In the genomic region with DNA sequence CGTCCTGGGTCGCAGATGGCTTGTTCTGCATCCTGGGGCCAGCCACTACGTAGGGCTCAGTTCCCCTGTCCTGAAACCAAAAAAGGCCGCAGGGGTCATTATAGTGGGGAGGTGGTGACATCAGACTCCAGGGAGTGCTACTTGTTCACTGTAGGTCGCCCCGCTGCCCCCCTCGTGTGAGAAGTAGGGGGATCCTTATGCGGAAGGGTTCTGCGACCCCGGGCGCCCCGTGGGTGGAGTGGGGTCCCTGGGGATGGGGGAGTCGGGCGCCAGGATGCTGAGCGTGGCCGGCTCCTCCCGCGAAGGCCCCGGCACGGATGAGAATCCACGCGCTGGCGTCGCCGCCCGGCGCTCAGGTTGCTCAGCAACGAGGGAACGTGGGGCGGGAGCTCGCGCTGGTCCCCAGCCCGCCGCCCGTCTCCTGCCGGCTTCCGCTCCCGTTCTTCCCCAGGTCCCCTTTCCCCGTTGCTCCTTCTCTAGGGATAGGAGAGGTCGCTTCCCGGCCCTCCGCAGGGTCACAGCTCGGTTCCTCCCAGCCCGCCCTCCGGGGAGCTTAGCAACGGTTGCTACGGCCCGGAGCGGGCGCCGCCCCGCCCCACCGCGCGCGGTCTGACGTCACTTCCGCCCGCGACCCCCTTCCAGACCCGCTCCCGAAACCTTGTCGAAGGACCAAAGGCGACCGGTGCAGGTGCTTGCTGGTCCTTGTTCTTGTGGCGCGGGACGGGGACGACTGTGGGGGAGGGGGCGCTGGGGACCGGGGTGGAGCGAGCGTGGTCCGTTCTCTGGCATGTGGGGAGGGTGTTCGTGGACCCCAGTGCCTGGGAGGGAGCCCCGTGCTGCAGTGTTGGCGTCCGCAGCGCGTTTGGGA, we compare ENCODE assay signal across 8 cellular contexts. TPM values are rescaled to one million over a fixed set of nuclear protein-coding genes. Genes with fewer than 3 reads are reported as not detected.
DNase-seq lines count a peak whose midpoint lies in the region; ATAC-seq and TF ChIP-seq lines count a peak whose summit lies in the region.

TSS of gene NAT14 (plus strand) at position 618 of the 868 bp plus-strand sequence. CDS start 521 bp downstream, outside the sequence.

- H3K9me3 Mint-ChIP-seq in activated T-helper 1 cell treated with anti-CD3 and anti-CD28 coated beads, Interleukin-12 subunit alpha, Interleukin-12 subunit beta, Interleukin-2, Interleukin-4 antibody, amounts not matched to agents 30 ng/mL and 10 ng/mL and 1 ng/mL, durations not matched to agents 14 hours and 24 hours and 36 hours, result no peaks in the 10 kb centered on the region
- no peaks in the 10 kb centered on the region for H3K9me3 Mint-ChIP-seq in natural killer cell treated with Interleukin-12 subunit alpha and Interleukin-12 subunit beta and Interleukin-15 and Interleukin-18, amount 100 ng/mL, for 72 hours

- no peaks in the 10 kb centered on the region for H3K27me3 ChIP-seq in fibroblast of lung (ENCODE audit: control insufficient read depth, insufficient read depth, low read length)

- H3K27ac Mint-ChIP-seq in activated T-helper 1 cell treated with anti-CD3 and anti-CD28 coated beads, Interleukin-12 subunit alpha, Interleukin-12 subunit beta, Interleukin-2, Interleukin-4 antibody, amounts not matched to agents 30 ng/mL and 10 ng/mL and 1 ng/mL, durations not matched to agents 14 hours and 24 hours and 36 hours, result peak within 1 kb of the TSS; percentile 55
- no peak within 1 kb of the TSS for H3K27ac Mint-ChIP-seq in natural killer cell treated with Interleukin-12 subunit alpha and Interleukin-12 subunit beta and Interleukin-15 and Interleukin-18, amount 100 ng/mL, for 72 hours

- H4K20me1 ChIP-seq in fibroblast of lung (ENCODE audit: control insufficient read depth, extremely low read depth, insufficient read depth, low read length), result no peaks in the 10 kb centered on the region

- H3K4me3 Mint-ChIP-seq in activated T-helper 1 cell treated with anti-CD3 and anti-CD28 coated beads, Interleukin-12 subunit alpha, Interleukin-12 subunit beta, Interleukin-2, Interleukin-4 antibody, amounts not matched to agents 30 ng/mL and 10 ng/mL and 1 ng/mL, durations not matched to agents 14 hours and 24 hours and 36 hours, result peak within 1 kb of the TSS; percentile 80
- H3K4me3 Mint-ChIP-seq in natural killer cell treated with Interleukin-12 subunit alpha and Interleukin-12 subunit beta and Interleukin-15 and Interleukin-18, amount 100 ng/mL, for 72 hours, result peak within 1 kb of the TSS; percentile 88

- H3K4me3 ChIP-seq in fibroblast of lung (replicated peaks in 1 of 4; ENCODE audit: control extremely low read depth in 1 of 4, insufficient read depth in 1 of 4, low read depth in 3 of 4, low read length in 4 of 4), result peak within 1 kb of the TSS; percentile 64 to 71 (median 68)

- POLR2A ChIA-PET in GM10248 (lab: Yijun Ruan, JAX), result interaction anchor here (0.6 to 0.8 kb wide), 2 partner anchors 23 to 84 kb away, joined by 4 read pairs; partner anchors contain the start of gene ISOC2

- H3K36me3 Mint-ChIP-seq in activated T-helper 1 cell treated with anti-CD3 and anti-CD28 coated beads, Interleukin-12 subunit alpha, Interleukin-12 subunit beta, Interleukin-2, Interleukin-4 antibody, amounts not matched to agents 30 ng/mL and 10 ng/mL and 1 ng/mL, durations not matched to agents 14 hours and 24 hours and 36 hours (ENCODE audit: low read depth), result no peaks in the 10 kb centered on the region
- no peaks in the 10 kb centered on the region for H3K36me3 Mint-ChIP-seq in natural killer cell treated with Interleukin-12 subunit alpha and Interleukin-12 subunit beta and Interleukin-15 and Interleukin-18, amount 100 ng/mL, for 72 hours

- ATAC-seq in HG03432 (IDR thresholded peaks at IDR 0.05; ENCODE audit: unreplicated experiment) (peak; percentile 66), GM21576 (IDR thresholded peaks at IDR 0.05; ENCODE audit: unreplicated experiment) (no peak)
- peak; percentile 77 to 81 for ATAC-seq in natural killer cell treated with Interleukin-12 subunit alpha and Interleukin-12 subunit beta and Interleukin-15 and Interleukin-18, amount 100 ng/mL, for 72 hours

- peak within 1 kb of the TSS; percentile 100 for H3K4me2 ChIP-seq in fibroblast of lung (ENCODE audit: extremely low read depth, insufficient read depth, low read length)

- CTCF ChIA-PET in GM10248 (lab: Yijun Ruan, JAX), result interaction anchor here (0.9 to 6.3 kb wide), 8 partner anchors 9 to 208 kb away, joined by 3 to 44 read pairs (median 4); partner anchors contain the start of gene ZNF628

- peak within 1 kb of the TSS; percentile 96 for H3K27ac ChIP-seq in fibroblast of lung (ENCODE audit: insufficient read depth, low read length)

- H2AFZ ChIP-seq in fibroblast of lung (ENCODE audit: low read length), result peak within 1 kb of the TSS; percentile 59

- H3K9me3 ChIP-seq in fibroblast of lung (ENCODE audit: control insufficient read depth, insufficient read depth, low read depth, low read length), result no peaks in the 10 kb centered on the region

- H3K27me3 Mint-ChIP-seq in activated T-helper 1 cell treated with anti-CD3 and anti-CD28 coated beads, Interleukin-12 subunit alpha, Interleukin-12 subunit beta, Interleukin-2, Interleukin-4 antibody, amounts not matched to agents 30 ng/mL and 10 ng/mL and 1 ng/mL, durations not matched to agents 14 hours and 24 hours and 36 hours (ENCODE audit: insufficient read depth), result no peaks in the 10 kb centered on the region
- H3K27me3 Mint-ChIP-seq in natural killer cell treated with Interleukin-12 subunit alpha and Interleukin-12 subunit beta and Interleukin-15 and Interleukin-18, amount 100 ng/mL, for 72 hours, result peaks cover 0 to 3% of the 10 kb centered on the region in 2 donors

- H3K79me2 ChIP-seq in fibroblast of lung (ENCODE audit: control insufficient read depth, insufficient read depth, low read length), result peaks cover 11% of the 10 kb centered on the region

- peaks cover 13% of the 10 kb centered on the region for H3K36me3 ChIP-seq in fibroblast of lung (ENCODE audit: control insufficient read depth, insufficient read depth, low read length)

- intact Hi-C loops in activated T-helper 1 cell treated with anti-CD3 and anti-CD28 coated beads, Interleukin-12 subunit alpha, Interleukin-12 subunit beta, Interleukin-2, Interleukin-4 antibody, amounts not matched to agents 30 ng/mL and 10 ng/mL and 1 ng/mL, durations not matched to agents 14 hours and 24 hours and 36 hours (cut with micrococcal nuclease), result loop anchor here (1.0 kb wide), 2 partner anchors 9 to 24 kb away; partner anchors contain the start of genes ISOC2 and ZNF628

- peak; percentile 91 for DNase-seq in GM10248 (ENCODE audit: extremely low spot score)
- DNase-seq in OCI-M1 (lab: John Stamatoyannopoulos, UW), result peak; percentile 84
- DNase-seq in activated T-helper 1 cell treated with anti-CD3 and anti-CD28 coated beads, Interleukin-12 subunit alpha, Interleukin-12 subunit beta, Interleukin-2, Interleukin-4 antibody, amounts not matched to agents 30 ng/mL and 10 ng/mL and 1 ng/mL, durations not matched to agents 14 hours and 24 hours and 36 hours (ENCODE audit: low spot score), result peak; percentile 64
- DNase-seq in fibroblast of lung (ENCODE audit: low read depth in 2 of 2), result peak; percentile 58 to 62
- DNase-seq in natural killer cell treated with Interleukin-12 subunit alpha and Interleukin-12 subunit beta and Interleukin-15 and Interleukin-18, amount 100 ng/mL, for 72 hours (ENCODE audit: low spot score), result peak; percentile 78
- DNase-seq in superior temporal gyrus (ENCODE audit: extremely low spot score), result peak; percentile 53

- peaks cover 11% of the 10 kb centered on the region for H3K4me1 Mint-ChIP-seq in activated T-helper 1 cell treated with anti-CD3 and anti-CD28 coated beads, Interleukin-12 subunit alpha, Interleukin-12 subunit beta, Interleukin-2, Interleukin-4 antibody, amounts not matched to agents 30 ng/mL and 10 ng/mL and 1 ng/mL, durations not matched to agents 14 hours and 24 hours and 36 hours (ENCODE audit: low read depth)
- H3K4me1 Mint-ChIP-seq in natural killer cell treated with Interleukin-12 subunit alpha and Interleukin-12 subunit beta and Interleukin-15 and Interleukin-18, amount 100 ng/mL, for 72 hours (ENCODE audit: low read depth in 2 of 2), result peaks cover 6 to 8% of the 10 kb centered on the region in 2 donors

- H3K9ac ChIP-seq in fibroblast of lung (ENCODE audit: insufficient read depth, low read length), result peak within 1 kb of the TSS; percentile 91

- no peak for TF ChIP-seq CTCF in GM10248 (IDR thresholded peaks at IDR 0.05; ENCODE audit: control extremely low read depth, extremely low read depth, low read depth, missing control alignments)
- TF ChIP-seq CTCF in fibroblast of lung (conservative IDR thresholded peaks at IDR 0.05 in 1 of 2, IDR thresholded peaks at IDR 0.05 in 1 of 2; ENCODE audit: low read depth in 1 of 2, low read length in 2 of 2), result no peak

- peaks cover 35% of the 10 kb centered on the region for H3K4me1 ChIP-seq in fibroblast of lung (ENCODE audit: control insufficient read depth, extremely low read depth, insufficient read depth, low read length)

RNA-seq across cellular contexts. Expression of gene NAT14, which starts in this region (rescaled TPM):
- total RNA-seq in activated T-helper 1 cell treated with anti-CD3 and anti-CD28 coated beads, Interleukin-12 subunit alpha, Interleukin-12 subunit beta, Interleukin-2, Interleukin-4 antibody, amounts not matched to agents 30 ng/mL and 10 ng/mL and 1 ng/mL, durations not matched to agents 14 hours and 24 hours and 36 hours, result 23.1 and 26.1 TPM in 2 replicates
- total RNA-seq in fibroblast of lung, result 12.1 and 18.2 TPM in 2 replicates
- polyA plus RNA-seq in fibroblast of lung, result 18.3 and 19.3 TPM in 2 replicates
- polyA plus RNA-seq in fibroblast of lung (2012), result 36.3 and 47.2 TPM in 2 replicates
- 15.7 and 40.5 TPM in 2 replicates for polyA minus RNA-seq in fibroblast of lung (ENCODE audit: low replicate concordance)
- 10 to 100 TPM in 1 of 2 donors, 1 to 10 TPM in 1; 6.1 to 14.0 TPM for total RNA-seq in natural killer cell treated with Interleukin-12 subunit alpha and Interleukin-12 subunit beta and Interleukin-15 and Interleukin-18, amount 100 ng/mL, for 72 hours
